10 cellular contexts compared by ENCODE assay signal in the genomic region with DNA sequence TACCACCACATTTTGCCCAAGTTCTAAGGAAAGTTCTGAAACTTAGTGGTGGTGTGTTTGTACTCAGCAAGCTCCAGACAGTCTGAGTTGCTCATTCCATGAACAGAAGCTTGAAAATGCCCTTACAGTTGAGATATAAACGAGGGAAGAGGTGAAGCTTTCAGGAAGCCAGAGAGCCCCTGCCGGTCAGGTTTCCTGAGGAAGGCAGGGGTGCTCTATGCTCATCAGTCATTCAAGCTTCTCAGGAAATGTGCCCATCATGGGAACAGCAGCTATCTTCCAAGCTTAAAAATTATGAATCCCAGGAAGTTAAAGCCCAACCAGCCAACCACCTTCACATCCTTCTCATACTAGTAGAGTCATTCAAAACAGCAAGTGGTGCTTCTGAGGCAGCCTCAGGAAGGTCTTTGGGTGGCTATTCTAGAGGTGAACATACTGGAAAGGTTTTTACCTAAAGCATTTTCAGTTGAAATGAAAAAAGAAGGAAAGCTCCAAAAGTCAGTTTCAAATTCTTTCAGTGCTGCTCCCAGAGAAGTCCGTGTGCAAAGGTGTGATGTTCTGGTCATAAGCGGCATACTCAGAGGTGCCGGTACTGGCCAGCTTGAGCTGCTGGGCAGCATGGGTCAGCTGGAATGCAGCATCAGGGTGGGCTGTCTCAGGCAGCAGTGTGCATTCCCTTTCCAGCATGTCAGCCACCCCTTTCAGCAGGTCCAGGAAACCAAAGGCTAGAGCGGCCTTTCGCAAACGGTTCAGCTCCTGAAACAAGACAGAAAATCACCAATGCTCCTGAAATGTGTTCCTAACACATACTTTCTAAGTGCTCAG. TPM values are rescaled to one million over a fixed set of nuclear protein-coding genes. Genes with fewer than 3 reads are reported as not detected.
A peak's percentile ranks its signal among the peaks of the same experiment; 100 is the strongest.
DNase-seq lines count a peak whose midpoint lies in the region; ATAC-seq and TF ChIP-seq lines count a peak whose summit lies in the region.
"Had no signal": no experiment of that assay in that cellular context is flagged by ENCODE, and none has a peak within 500 bp of the region (broad histone marks: within the 10 kb centered on the region; RNA-seq: fewer than 3 reads in every experiment).

No MANE protein-coding gene starts in this region.

- no peaks in the 10 kb centered on the region for H4K20me1 ChIP-seq in osteoblast (ENCODE audit: insufficient read depth, low read length)

- H3K27me3 ChIP-seq in osteoblast (ENCODE audit: insufficient read depth, low read length) = no peaks in the 10 kb centered on the region

- H3K27ac ChIP-seq in osteoblast (ENCODE audit: low read depth, low read length) = peak overlapping the region; percentile 57
- H3K27ac ChIP-seq: epithelial cell of prostate had no signal

- no peak overlapping the region for H3K4me2 ChIP-seq in osteoblast (ENCODE audit: insufficient read depth, low read length)

- DNase-seq in EL (peak; percentile 15), Kasumi-1 (lab: John Stamatoyannopoulos, UW) (peak; percentile 25 to 28), cerebellar cortex (ENCODE audit: low spot score) (peak; percentile 14), osteoblast (ENCODE audit: insufficient read length, low spot score, missing footprints) (no peak)
- DNase-seq in stimulated activated naive CD4-positive, alpha-beta T cell treated with Interleukin-2 at 50 U/mL for 16 hours (lab: John Stamatoyannopoulos, UW) = no peak
- DNase-seq: DND-41, hypothalamus had no signal

- no peak for ATAC-seq in HG02981 (IDR thresholded peaks at IDR 0.05; ENCODE audit: unreplicated experiment)
- ATAC-seq in HG03342 (IDR thresholded peaks at IDR 0.05; ENCODE audit: unreplicated experiment) = no peak

- H3K79me2 ChIP-seq in osteoblast (ENCODE audit: insufficient read depth, low read length) = no peaks in the 10 kb centered on the region

- H2AFZ ChIP-seq in osteoblast (ENCODE audit: low read length) = no peak overlapping the region

- H3K4me1 ChIP-seq in osteoblast (ENCODE audit: insufficient read depth, low read length) = peaks cover 26% of the 10 kb centered on the region

- H3K9me3 ChIP-seq in osteoblast (ENCODE audit: low read depth, low read length) = no peaks in the 10 kb centered on the region

- no peak overlapping the region for H3K4me3 ChIP-seq in osteoblast (ENCODE audit: insufficient read depth, low read length)

- H3K36me3 ChIP-seq in osteoblast (ENCODE audit: insufficient read depth, low read length) = peaks cover 60% of the 10 kb centered on the region

- no peak for TF ChIP-seq CTCF in osteoblast (IDR thresholded peaks at IDR 0.05; ENCODE audit: extremely low read depth, low read depth, low read length)

RNA-seq across cellular contexts. Expression of gene INTS14, which starts 31.8 kb away (rescaled TPM):
- total RNA-seq in osteoblast = 31.5 and 35.4 TPM in 2 replicates

RNA-seq across cellular contexts. Expression of gene SLC24A1, which starts 42.6 kb away (rescaled TPM):
- total RNA-seq in osteoblast = 10.1 and 11.8 TPM in 2 replicates

RNA-seq across cellular contexts. Expression of gene HACD3, which starts 48.9 kb away (rescaled TPM):
- 75.3 and 79.6 TPM in 2 replicates for total RNA-seq in osteoblast

Comparison
In these comparisons a context has a peak if more than half of its experiments do, and no peak if none do; other contexts are left out.
1. DNase-seq: peak in EL (single experiment), Kasumi-1 (2 of 2) and cerebellar cortex (single experiment); none in osteoblast (single experiment) and stimulated activated naive CD4-positive, alpha-beta T cell treated with Interleukin-2 at 50 U/mL for 16 hours (single experiment).